In the genomic region with DNA sequence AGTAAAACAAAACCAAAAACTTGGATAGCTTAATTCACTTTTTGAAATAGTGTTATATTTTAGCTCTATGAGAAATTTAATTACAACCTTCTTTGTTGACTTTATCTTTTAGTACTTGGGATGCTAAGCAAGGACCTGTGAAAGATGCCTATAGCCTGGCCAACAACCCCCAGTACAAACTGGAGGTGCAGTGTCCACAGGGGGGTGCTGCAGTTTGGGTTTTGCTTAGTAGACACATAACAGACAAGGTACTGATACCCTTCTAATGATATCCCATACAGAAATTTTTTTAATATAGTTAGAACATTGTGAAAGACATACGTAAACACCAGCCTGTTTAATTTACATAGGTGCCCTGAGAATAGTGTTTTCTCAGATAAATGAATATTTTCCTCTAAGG, we compare ENCODE assay signal across 10 cellular contexts. TPM values are rescaled to one million over a fixed set of nuclear protein-coding genes. Genes with fewer than 3 reads are reported as not detected.
A peak's percentile ranks its signal among the peaks of the same experiment; 100 is the strongest.
DNase-seq lines count a peak whose midpoint lies in the region; ATAC-seq and TF ChIP-seq lines count a peak whose summit lies in the region.
"Had no signal": no experiment of that assay in that cellular context is flagged by ENCODE, and none has a peak within 500 bp of the region (broad histone marks: within the 10 kb centered on the region; RNA-seq: fewer than 3 reads in every experiment).

No MANE protein-coding gene starts in this region.

- BruUV-seq in MCF 10A (replicated peaks; lab: Mats Ljungman, UMichigan) = no TSS peak

- H3K4me2 ChIP-seq in osteoblast (ENCODE audit: insufficient read depth, low read length) = no peak overlapping the region

- peaks cover 10% of the 10 kb centered on the region for H3K36me3 ChIP-seq in breast epithelium
- peaks cover 67% of the 10 kb centered on the region for H3K36me3 ChIP-seq in osteoblast (ENCODE audit: insufficient read depth, low read length)

- peak; percentile 67 for ATAC-seq in central memory CD8-positive, alpha-beta T cell (replicated peaks; ENCODE audit: extremely low read depth, poor library complexity, severe bottlenecking)

- POLR2A ChIA-PET in MCF 10A (lab: Yijun Ruan, JAX) = interaction anchor here (1.7 kb wide), 1 partner anchor 34 kb away, joined by 3 read pairs; no protein-coding TSS in a partner anchor

- H3K4me1 Mint-ChIP-seq in MCF 10A (ENCODE audit: insufficient read depth, unreplicated experiment) = no peaks in the 10 kb centered on the region
- peaks cover 7% of the 10 kb centered on the region for H3K4me1 Mint-ChIP-seq in central memory CD8-positive, alpha-beta T cell

- H3K9me3 ChIP-seq in breast epithelium = no peaks in the 10 kb centered on the region
- no peaks in the 10 kb centered on the region for H3K9me3 ChIP-seq in osteoblast (ENCODE audit: low read depth, low read length)

- H3K27me3 ChIP-seq in breast epithelium (no peaks in the 10 kb centered on the region), osteoblast (ENCODE audit: insufficient read depth, low read length) (no peaks in the 10 kb centered on the region)

- no peak overlapping the region for H3K27ac Mint-ChIP-seq in MCF 10A (ENCODE audit: low read depth, unreplicated experiment)
- H3K27ac Mint-ChIP-seq in central memory CD8-positive, alpha-beta T cell (ENCODE audit: low read depth) = no peak overlapping the region
- H3K27ac Mint-ChIP-seq: activated naive CD8-positive, alpha-beta T cell had no signal

- H3K79me2 ChIP-seq in osteoblast (ENCODE audit: insufficient read depth, low read length) = no peaks in the 10 kb centered on the region

- no peak overlapping the region for H3K4me3 Mint-ChIP-seq in MCF 10A (ENCODE audit: unreplicated experiment)
- no peak overlapping the region for H3K4me3 Mint-ChIP-seq in central memory CD8-positive, alpha-beta T cell
- H3K4me3 Mint-ChIP-seq: activated naive CD8-positive, alpha-beta T cell had no signal

- CTCF ChIA-PET in MCF 10A (lab: Yijun Ruan, JAX) = interaction anchor here (1.0 kb wide), 1 partner anchor 19 kb away, joined by 4 read pairs; no protein-coding TSS in a partner anchor

- H3K27ac ChIP-seq in breast epithelium (no peak overlapping the region), osteoblast (ENCODE audit: low read depth, low read length) (no peak overlapping the region)
- H3K27ac ChIP-seq: skin epidermis had no signal

- in situ Hi-C loops in SK-MEL-5 (cut with HindIII; ENCODE audit: low pct_unique_long_range_greater_than_20kb, low sequenced_read_pairs) = no loop called here

- no peak for TF ChIP-seq POLR2A in breast epithelium (IDR thresholded peaks at IDR 0.05)

- H2AFZ ChIP-seq in osteoblast (ENCODE audit: low read length) = no peak overlapping the region

- H3K36me3 Mint-ChIP-seq in MCF 10A (ENCODE audit: insufficient read depth, unreplicated experiment) = peaks cover 84% of the 10 kb centered on the region
- H3K36me3 Mint-ChIP-seq in central memory CD8-positive, alpha-beta T cell (ENCODE audit: insufficient read depth) = peaks cover 42% of the 10 kb centered on the region

- H3K4me1 ChIP-seq in breast epithelium (no peaks in the 10 kb centered on the region), osteoblast (ENCODE audit: insufficient read depth, low read length) (no peaks in the 10 kb centered on the region)

- no peaks in the 10 kb centered on the region for H3K9me3 Mint-ChIP-seq in MCF 10A (ENCODE audit: unreplicated experiment)
- no peaks in the 10 kb centered on the region for H3K9me3 Mint-ChIP-seq in central memory CD8-positive, alpha-beta T cell

- DNase-seq in MCF 10A (ENCODE audit: unreplicated experiment) (no peak), breast epithelium (ENCODE audit: low spot score in 2 of 2) (no peak), SK-MEL-5 (ENCODE audit: low read depth, low spot score) (peak; percentile 49), osteoblast (ENCODE audit: insufficient read length, low spot score, missing footprints) (no peak), GOT3 (lab: John Stamatoyannopoulos, UW) (no peak), NCI-H2196 (lab: John Stamatoyannopoulos, UW; ENCODE audit: unreplicated experiment) (no peak), superior temporal gyrus (ENCODE audit: extremely low spot score) (no peak)
- DNase-seq in central memory CD8-positive, alpha-beta T cell (ENCODE audit: low spot score in 2 of 2) = peak in 1 of 2 donors; percentile 20

- no peaks in the 10 kb centered on the region for H3K27me3 Mint-ChIP-seq in MCF 10A (ENCODE audit: insufficient read depth, unreplicated experiment)
- no peaks in the 10 kb centered on the region for H3K27me3 Mint-ChIP-seq in central memory CD8-positive, alpha-beta T cell
- H3K27me3 Mint-ChIP-seq: activated naive CD8-positive, alpha-beta T cell had no signal

- TF ChIP-seq CTCF in MCF 10A (IDR thresholded peaks at IDR 0.05; ENCODE audit: unreplicated experiment) = peak; percentile 23
- TF ChIP-seq CTCF in breast epithelium (IDR thresholded peaks at IDR 0.05) = no peak
- peak; percentile 47 for TF ChIP-seq CTCF in osteoblast (IDR thresholded peaks at IDR 0.05; ENCODE audit: extremely low read depth, low read depth, low read length)

- intact Hi-C loops in MCF 10A (cut with micrococcal nuclease) (no loop called here), breast epithelium (cut with DNase I; ENCODE audit: low total_unique reads) (no loop called here)

- H3K4me3 ChIP-seq in breast epithelium (no peak overlapping the region), osteoblast (ENCODE audit: insufficient read depth, low read length) (no peak overlapping the region)
- H3K4me3 ChIP-seq: skin epidermis had no signal

- no peaks in the 10 kb centered on the region for H4K20me1 ChIP-seq in osteoblast (ENCODE audit: insufficient read depth, low read length)

RNA-seq across cellular contexts. Expression of gene CAPN7, which starts 35.3 kb away (rescaled TPM):
- total RNA-seq in MCF 10A (2022) (48.4 and 55.2 TPM in 2 replicates), breast epithelium (100 to 1,000 TPM in 1 of 3 donors, 10 to 100 TPM in 2; 79.0 to 112 (median 91.4) TPM), osteoblast (45.2 and 65.4 TPM in 2 replicates)
- 36.0 and 45.5 TPM in 2 replicates for total RNA-seq in SK-MEL-5 (2014; rRNA removed; shearing (Covaris generic))
- 36.1 and 48.5 TPM in 2 replicates for polyA plus RNA-seq in SK-MEL-5 (2015; cell fraction: cytosol; rRNA removed)
- polyA plus RNA-seq in SK-MEL-5 (2015; cell fraction: nucleus; rRNA removed) = 41.6 and 44.4 TPM in 2 replicates

Comparison
In these comparisons a context has a peak if more than half of its experiments do, and no peak if none do; other contexts are left out.
1. CTCF ChIP-seq: peak in MCF 10A (single experiment) and osteoblast (single experiment); none in breast epithelium (0 of 3).